In the genomic region with DNA sequence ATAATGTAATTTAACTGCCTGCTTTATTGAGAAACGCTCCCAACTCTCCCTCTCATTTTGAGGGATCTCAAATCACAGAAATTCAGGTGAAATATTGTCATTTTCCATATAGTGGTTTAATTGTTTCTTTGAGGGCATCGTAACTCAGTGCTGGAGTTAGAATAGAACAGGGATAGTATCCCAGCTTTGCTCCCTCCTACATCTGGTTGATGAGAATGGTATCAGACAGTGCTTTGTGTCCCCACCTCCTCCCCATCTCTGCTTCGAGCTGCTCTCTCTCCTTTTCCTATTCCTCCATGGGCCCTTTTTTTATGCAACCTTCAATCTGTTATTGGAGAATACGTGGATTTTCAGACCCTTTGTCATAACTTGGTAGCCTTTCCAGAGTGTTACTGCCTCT, we compare ENCODE assay signal across 1 cellular context.
TF ChIP-seq lines count a peak whose summit lies in the region.

No MANE protein-coding gene starts in this region.

TF ChIP-seq in WTC11, 78 proteins besides CTCF, POLR2A, EP300 and RAD21 (continued from another document):
- TF ChIP-seq, protein P1, sequence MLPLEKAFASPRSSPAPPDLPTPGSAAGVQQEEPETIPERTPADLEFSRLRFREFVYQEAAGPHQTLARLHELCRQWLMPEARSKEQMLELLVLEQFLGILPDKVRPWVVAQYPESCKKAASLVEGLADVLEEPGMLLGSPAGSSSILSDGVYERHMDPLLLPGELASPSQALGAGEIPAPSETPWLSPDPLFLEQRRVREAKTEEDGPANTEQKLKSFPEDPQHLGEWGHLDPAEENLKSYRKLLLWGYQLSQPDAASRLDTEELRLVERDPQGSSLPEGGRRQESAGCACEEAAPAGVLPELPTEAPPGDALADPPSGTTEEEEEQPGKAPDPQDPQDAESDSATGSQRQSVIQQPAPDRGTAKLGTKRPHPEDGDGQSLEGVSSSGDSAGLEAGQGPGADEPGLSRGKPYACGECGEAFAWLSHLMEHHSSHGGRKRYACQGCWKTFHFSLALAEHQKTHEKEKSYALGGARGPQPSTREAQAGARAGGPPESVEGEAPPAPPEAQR (CRISPR knock-in tag; IDR thresholded peaks at IDR 0.05): no peak
- TF ChIP-seq NR3C1 (CRISPR knock-in tag; conservative IDR thresholded peaks at IDR 0.05; ENCODE audit: low read depth): no peak
- no peak for TF ChIP-seq MXD4 (CRISPR knock-in tag; IDR thresholded peaks at IDR 0.05; ENCODE audit: borderline replicate concordance)
- TF ChIP-seq ZNF263 (CRISPR knock-in tag; IDR thresholded peaks at IDR 0.05; ENCODE audit: low read depth): no peak
